ENCODE assay signal across 14 cellular contexts in genomic region chr9:6218099-6218502, GRCh38. TPM values are rescaled to one million over a fixed set of nuclear protein-coding genes. Genes with fewer than 3 reads are reported as not detected.
DNase-seq lines count a peak whose midpoint lies in the region; ATAC-seq, FAIRE-seq and TF ChIP-seq lines count a peak whose summit lies in the region.
"Had no signal": no experiment of that assay in that cellular context is flagged by ENCODE, and none has a peak within 500 bp of the region (broad histone marks: within the 10 kb centered on the region; RNA-seq: fewer than 3 reads in every experiment).

No MANE protein-coding gene starts in this region.

- H3K27ac Mint-ChIP-seq in activated T-cell treated with anti-CD3 and anti-CD28 coated beads, Interleukin-2, amount 50 U/mL, for 24 hours: no peak overlapping the region
- H3K27ac Mint-ChIP-seq: activated T-helper 17 cell treated with anti-CD3 and anti-CD28 coated beads, Interleukin-2, amount 50 U/mL, for 72 hours had no signal

- 74% methylated on average over 3 of the region's 3 CpGs for whole genome bisulfite sequencing in mesenchymal stem cell
- 11% methylated on average over 3 of the region's 3 CpGs for WGBS in suprapubic skin

- no peaks in the 10 kb centered on the region for H3K79me1 ChIP-seq in mesenchymal stem cell (replicated peaks; ENCODE audit: low read length, poor library complexity, severe bottlenecking)

- H3K36me3 Mint-ChIP-seq in activated T-cell treated with anti-CD3 and anti-CD28 coated beads, Interleukin-2, amount 50 U/mL, for 24 hours (ENCODE audit: low read depth): no peaks in the 10 kb centered on the region

- BruUV-seq in endothelial cell of umbilical vein (replicated peaks; lab: Mats Ljungman, UMichigan): no TSS peak

- H3K36me3 ChIP-seq in endothelial cell of umbilical vein (ENCODE audit: control insufficient read depth in 2 of 2, extremely low read depth in 1 of 2, insufficient read depth in 2 of 2, low read length in 2 of 2) (no peaks in the 10 kb centered on the region), mesenchymal stem cell (ENCODE audit: control insufficient read depth in 1 of 2, insufficient read depth in 2 of 2, low read depth in 1 of 2, low read length in 2 of 2) (no peaks in the 10 kb centered on the region), suprapubic skin (no peaks in the 10 kb centered on the region)

- intact Hi-C loops in endothelial cell of umbilical vein (cut with micrococcal nuclease): loop anchor here (1.0 to 5.0 kb wide), 3 partner anchors 11 to 71 kb away; no protein-coding TSS in a partner anchor

- dilution Hi-C loops in endothelial cell of umbilical vein (cut with MboI; ENCODE audit: extremely low pct_ligation_motif_present, low sequenced_read_pairs): no loop called here

- H3K4me1 Mint-ChIP-seq in activated T-cell treated with anti-CD3 and anti-CD28 coated beads, Interleukin-2, amount 50 U/mL, for 24 hours (ENCODE audit: low read depth): no peaks in the 10 kb centered on the region
- H3K4me1 Mint-ChIP-seq: activated T-helper 17 cell treated with anti-CD3 and anti-CD28 coated beads, Interleukin-2, amount 50 U/mL, for 72 hours had no signal

- H3K9ac ChIP-seq in endothelial cell of umbilical vein (replicated peaks; ENCODE audit: extremely low read depth, insufficient read depth, low read length) (peak overlapping the region; percentile 84), mesenchymal stem cell (ENCODE audit: low read length) (peak overlapping the region; percentile 73)

- no peak for ATAC-seq in HG02759 (IDR thresholded peaks at IDR 0.05; ENCODE audit: unreplicated experiment)
- ATAC-seq: activated T-helper 17 cell treated with anti-CD3 and anti-CD28 coated beads, Interleukin-2, amount 50 U/mL, for 72 hours; foreskin keratinocyte had no signal

- no peaks in the 10 kb centered on the region for H3K9me1 ChIP-seq in endothelial cell of umbilical vein (replicated peaks; ENCODE audit: control insufficient read depth, extremely low read depth, insufficient read depth, low read length)

- no peak overlapping the region for H3K4ac ChIP-seq in mesenchymal stem cell (ENCODE audit: low read depth in 1 of 2, low read length in 2 of 2)

- no peak for TF ChIP-seq EP300 in suprapubic skin (IDR thresholded peaks at IDR 0.05)

- H3K4me3 Mint-ChIP-seq in activated T-cell treated with anti-CD3 and anti-CD28 coated beads, Interleukin-2, amount 50 U/mL, for 24 hours: no peak overlapping the region
- H3K4me3 Mint-ChIP-seq: activated T-helper 17 cell treated with anti-CD3 and anti-CD28 coated beads, Interleukin-2, amount 50 U/mL, for 72 hours had no signal

- no peaks in the 10 kb centered on the region for H4K20me1 ChIP-seq in endothelial cell of umbilical vein (replicated peaks; ENCODE audit: control insufficient read depth, extremely low read depth, insufficient read depth, low read length)

- H2AK5ac ChIP-seq in mesenchymal stem cell (ENCODE audit: low read length, severe bottlenecking): no peak overlapping the region

- TF ChIP-seq POLR2A in endothelial cell of umbilical vein (IDR thresholded peaks at IDR 0.05; ENCODE audit: low read depth, low read length) (no peak), suprapubic skin (IDR thresholded peaks at IDR 0.05) (no peak)

- H2AFZ ChIP-seq in endothelial cell of umbilical vein (ENCODE audit: low read depth, low read length) (peak overlapping the region; percentile 87), mesenchymal stem cell (ENCODE audit: low read depth, low read length) (no peak overlapping the region)

- H3K23ac ChIP-seq in mesenchymal stem cell (ENCODE audit: low read length in 2 of 2): no peak overlapping the region

- H3K18ac ChIP-seq in mesenchymal stem cell (ENCODE audit: low read depth in 1 of 2, low read length in 2 of 2): no peak overlapping the region

- H3K9me3 ChIP-seq in endothelial cell of umbilical vein (replicated peaks; ENCODE audit: control insufficient read depth, insufficient read depth, low read length): no peaks in the 10 kb centered on the region
- H3K9me3 ChIP-seq in mesenchymal stem cell (ENCODE audit: control insufficient read depth, low read length): no peaks in the 10 kb centered on the region
- H3K9me3 ChIP-seq in suprapubic skin: no peaks in the 10 kb centered on the region

- H3K27me3 ChIP-seq in endothelial cell of umbilical vein (ENCODE audit: control insufficient read depth in 2 of 2, insufficient read depth in 2 of 2, low read length in 2 of 2) (no peaks in the 10 kb centered on the region), mesenchymal stem cell (ENCODE audit: control insufficient read depth in 1 of 2, insufficient read depth in 1 of 2, low read length in 2 of 2) (peaks cover 0 to 3% of the 10 kb centered on the region in 2 experiments), suprapubic skin (no peaks in the 10 kb centered on the region)
- H3K27me3 ChIP-seq: foreskin keratinocyte had no signal

- H2BK120ac ChIP-seq in mesenchymal stem cell (ENCODE audit: low read depth, low read length): no peak overlapping the region

- CTCF ChIA-PET in endothelial cell of umbilical vein (lab: Charles Lee): interaction anchor here (1.0 to 2.7 kb wide), 10 partner anchors 10 to 164 kb away, joined by 3 to 30 read pairs (median 6); no protein-coding TSS in a partner anchor

- H2BK12ac ChIP-seq in mesenchymal stem cell (ENCODE audit: low read length in 2 of 2): no peak overlapping the region

- H3K4me2 ChIP-seq in endothelial cell of umbilical vein (ENCODE audit: insufficient read depth, low read length) (peak overlapping the region; percentile 99), mesenchymal stem cell (ENCODE audit: low read length, poor library complexity, severe bottlenecking) (no peak overlapping the region)

- peak; percentile 79 for FAIRE-seq in endothelial cell of umbilical vein (lab: Jason Lieb, UNC)
- FAIRE-seq: TTC549 had no signal

- H3K4me1 ChIP-seq in endothelial cell of umbilical vein (ENCODE audit: control insufficient read depth, extremely low read depth, insufficient read depth, low read length) (peaks cover 33% of the 10 kb centered on the region), mesenchymal stem cell (ENCODE audit: control insufficient read depth, insufficient read depth, low read depth, low read length) (no peaks in the 10 kb centered on the region), suprapubic skin (peaks cover 30% of the 10 kb centered on the region)

- H3K9me3 Mint-ChIP-seq in activated T-cell treated with anti-CD3 and anti-CD28 coated beads, Interleukin-2, amount 50 U/mL, for 24 hours: no peaks in the 10 kb centered on the region
- H3K9me3 Mint-ChIP-seq: activated T-helper 17 cell treated with anti-CD3 and anti-CD28 coated beads, Interleukin-2, amount 50 U/mL, for 72 hours had no signal

- peak; percentile 47 for DNase-seq in NCI-H226
- DNase-seq in endothelial cell of umbilical vein (ENCODE audit: low read depth, low spot score): peak; percentile 97
- DNase-seq in mesenchymal stem cell: peak; percentile 3
- no peak for DNase-seq in suprapubic skin (ENCODE audit: low spot score in 2 of 2)
- DNase-seq in activated T-cell treated with anti-CD3 and anti-CD28 coated beads, Interleukin-2, amount 50 U/mL, for 24 hours: no peak
- DNase-seq in activated CD8-positive, alpha-beta memory T cell treated with anti-CD3 and anti-CD28 coated beads, Interleukin-2, amount 50 U/mL, for 4 hours: no peak
- DNase-seq in NCI-H2171 treated with DMSO at 0.1 percent for 48 hours (lab: John Stamatoyannopoulos, UW): no peak
- DNase-seq: DND-41, NCI-H524 had no signal

- no peak overlapping the region for H4K8ac ChIP-seq in mesenchymal stem cell (ENCODE audit: low read length)

- POLR2A ChIA-PET in endothelial cell of umbilical vein (lab: Charles Lee): interaction anchor here (0.7 kb wide), 1 partner anchor 138 kb away, joined by 4 read pairs; no protein-coding TSS in a partner anchor

- H3K79me2 ChIP-seq in endothelial cell of umbilical vein (ENCODE audit: control insufficient read depth, insufficient read depth, low read length): no peaks in the 10 kb centered on the region

- H3K4me3 ChIP-seq in endothelial cell of umbilical vein (replicated peaks in 1 of 3; ENCODE audit: insufficient read depth in 1 of 3, low read depth in 1 of 3, low read length in 3 of 3) (peak overlapping the region; percentile 26 to 65 (median 42)), mesenchymal stem cell (ENCODE audit: insufficient read depth in 1 of 2, low read depth in 1 of 2, low read length in 2 of 2) (peak overlapping the region in 1 of 2 experiments; percentile 61), suprapubic skin (no peak overlapping the region)

- H4K91ac ChIP-seq in mesenchymal stem cell (ENCODE audit: low read length): no peak overlapping the region

- H3K27me3 Mint-ChIP-seq in activated T-cell treated with anti-CD3 and anti-CD28 coated beads, Interleukin-2, amount 50 U/mL, for 24 hours: peaks cover 36% of the 10 kb centered on the region

- H2BK15ac ChIP-seq in mesenchymal stem cell (ENCODE audit: low read depth, poor library complexity, severe bottlenecking): no peak overlapping the region

- no peak for TF ChIP-seq CTCF in endothelial cell of umbilical vein (IDR thresholded peaks at IDR 0.05; ENCODE audit: extremely low read depth in 1 of 2, insufficient read depth in 1 of 2, low read depth in 1 of 2, low read length in 2 of 2)
- no peak for TF ChIP-seq CTCF in suprapubic skin (IDR thresholded peaks at IDR 0.05)

- no peak overlapping the region for H3K14ac ChIP-seq in mesenchymal stem cell (ENCODE audit: low read length in 2 of 2)

- H3K27ac ChIP-seq in endothelial cell of umbilical vein (ENCODE audit: insufficient read depth, low read depth, low read length) (peak overlapping the region; percentile 89), mesenchymal stem cell (ENCODE audit: low read length, poor library complexity, severe bottlenecking) (no peak overlapping the region), suprapubic skin (peak overlapping the region; percentile 78)
- H3K27ac ChIP-seq: foreskin keratinocyte had no signal

- no peak overlapping the region for H2BK5ac ChIP-seq in mesenchymal stem cell (ENCODE audit: low read depth, low read length, poor library complexity, severe bottlenecking)

TF ChIP-seq in endothelial cell of umbilical vein, 7 proteins besides CTCF, POLR2A, EP300 and RAD21 (continues in another document):
- peak; percentile 61 for TF ChIP-seq GATA2 (IDR thresholded peaks at IDR 0.05; ENCODE audit: insufficient read depth, insufficient read length, low read depth, low read length)
- TF ChIP-seq EZH2 (IDR thresholded peaks at IDR 0.05; ENCODE audit: borderline replicate concordance, low read depth, low read length, severe bottlenecking): no peak

RNA-seq across cellular contexts. Expression of gene IL33, which starts 2.5 kb away (rescaled TPM):
- total RNA-seq in endothelial cell of umbilical vein: 8.5 and 13.8 TPM in 2 replicates
- polyA plus RNA-seq in endothelial cell of umbilical vein: 6.0 and 8.7 TPM in 2 replicates
- polyA plus RNA-seq in endothelial cell of umbilical vein (2011; cell fraction: cytosol; rRNA removed): 4.5 and 5.9 TPM in 2 replicates
- polyA plus RNA-seq in endothelial cell of umbilical vein (2011; cell fraction: nucleus; rRNA removed): 6.8 and 7.6 TPM in 2 replicates
- polyA plus RNA-seq in endothelial cell of umbilical vein (2012): 2.5 and 3.1 TPM in 2 replicates
- 2.8 and 6.6 TPM in 2 replicates for polyA minus RNA-seq in endothelial cell of umbilical vein
- polyA minus RNA-seq in endothelial cell of umbilical vein (2011; cell fraction: cytosol; rRNA and poly(A)+ RNA removed): not detected
- 5.2 and 6.1 TPM in 2 replicates for polyA minus RNA-seq in endothelial cell of umbilical vein (2011; cell fraction: nucleus; rRNA and poly(A)+ RNA removed)
- 0.14 TPM for polyA plus RNA-seq in mesenchymal stem cell (2013, experiment 1 of 2)
- 0.12 TPM for polyA plus RNA-seq in mesenchymal stem cell (2013, experiment 2 of 2)
- 10 to 100 TPM; 11.3 to 37.3 (median 25.6) TPM for total RNA-seq in suprapubic skin
- total RNA-seq: activated T-helper 17 cell treated with anti-CD3 and anti-CD28 coated beads, Interleukin-2, amount 50 U/mL, for 72 hours; osteocyte had no signal

Comparison
In these comparisons a context has a peak if more than half of its experiments do, and no peak if none do; other contexts are left out.
1. DNase-seq: peak in NCI-H226 (single experiment), endothelial cell of umbilical vein (single experiment) and mesenchymal stem cell (single experiment); none in suprapubic skin (0 of 2), activated T-cell treated with anti-CD3 and anti-CD28 coated beads, Interleukin-2, amount 50 U/mL, for 24 hours (single experiment), activated CD8-positive, alpha-beta memory T cell treated with anti-CD3 and anti-CD28 coated beads, Interleukin-2, amount 50 U/mL, for 4 hours (single experiment) and NCI-H2171 treated with DMSO at 0.1 percent for 48 hours (single experiment).